In genomic region chr12:100234591-100235304, GRCh38 we compare ENCODE assay signal across 8 cellular contexts. TPM values are rescaled to one million over a fixed set of nuclear protein-coding genes. Genes with fewer than 3 reads are reported as not detected.
A peak's percentile ranks its signal among the peaks of the same experiment; 100 is the strongest.
DNase-seq lines count a peak whose midpoint lies in the region; ATAC-seq and TF ChIP-seq lines count a peak whose summit lies in the region.

No MANE protein-coding gene starts in this region.

- TF ChIP-seq CTCF in right lobe of liver (IDR thresholded peaks at IDR 0.05), result peak; percentile 75 to 83 (median 76)

- H3K36me3 ChIP-seq in right lobe of liver, result no peaks in the 10 kb centered on the region

- no peak overlapping the region for H3K4me3 ChIP-seq in right lobe of liver

- no peaks in the 10 kb centered on the region for H3K27me3 ChIP-seq in right lobe of liver

- no peak overlapping the region for H3K27ac ChIP-seq in right lobe of liver

- no peak overlapping the region for H3K27ac Mint-ChIP-seq in activated CD4-positive, alpha-beta T cell treated with anti-CD3 and anti-CD28 coated beads, Interleukin-2, amount 10 ng/mL, durations not matched to agents 24 days and 14 days

- no peaks in the 10 kb centered on the region for H3K36me3 Mint-ChIP-seq in activated CD4-positive, alpha-beta T cell treated with anti-CD3 and anti-CD28 coated beads, Interleukin-2, amount 10 ng/mL, durations not matched to agents 24 days and 14 days (ENCODE audit: low read depth)

- H3K4me3 Mint-ChIP-seq in activated CD4-positive, alpha-beta T cell treated with anti-CD3 and anti-CD28 coated beads, Interleukin-2, amount 10 ng/mL, durations not matched to agents 24 days and 14 days, result no peak overlapping the region

- intact Hi-C loops in activated CD4-positive, alpha-beta T cell treated with anti-CD3 and anti-CD28 coated beads, Interleukin-2, amount 10 ng/mL, durations not matched to agents 24 days and 14 days (cut with micrococcal nuclease), result loop anchor here (1.0 to 2.0 kb wide), 4 partner anchors 170 to 506 kb away; no protein-coding TSS in a partner anchor
- intact Hi-C loops in right lobe of liver (cut with DNase I), result no loop called here

- peak; percentile 67 for DNase-seq in activated CD4-positive, alpha-beta T cell treated with anti-CD3 and anti-CD28 coated beads, Interleukin-2, amount 10 ng/mL, durations not matched to agents 24 days and 14 days
- no peak for DNase-seq in activated CD4-positive, alpha-beta T cell treated with anti-CD3 and anti-CD28 coated beads for 48 hours
- DNase-seq in NCI-H446 (lab: John Stamatoyannopoulos, UW) (peak; percentile 10 to 69), cerebellum (ENCODE audit: low spot score) (peak; percentile 32), right lobe of liver (no peak), NCI-H187 treated with DMSO at 0.1 percent for 48 hours (lab: John Stamatoyannopoulos, UW) (no peak)

- H3K9me3 Mint-ChIP-seq in activated CD4-positive, alpha-beta T cell treated with anti-CD3 and anti-CD28 coated beads, Interleukin-2, amount 10 ng/mL, durations not matched to agents 24 days and 14 days, result no peaks in the 10 kb centered on the region

- WGBS in right lobe of liver (ENCODE audit: insufficient coverage, low coverage, low lambda C conversion rate, missing lambda C conversion rate), result 22% methylated on average over 7 of the region's 7 CpGs

- no peak for TF ChIP-seq POLR2A in right lobe of liver (IDR thresholded peaks at IDR 0.05)

- H3K27me3 Mint-ChIP-seq in activated CD4-positive, alpha-beta T cell treated with anti-CD3 and anti-CD28 coated beads, Interleukin-2, amount 10 ng/mL, durations not matched to agents 24 days and 14 days, result no peaks in the 10 kb centered on the region

- ATAC-seq in HG03103 (IDR thresholded peaks at IDR 0.05; ENCODE audit: low read depth, unreplicated experiment) (peak; percentile 69), right lobe of liver (peak; percentile 79 to 87 (median 82)), GM18520 (IDR thresholded peaks at IDR 0.05; ENCODE audit: unreplicated experiment) (no peak)

- no peaks in the 10 kb centered on the region for H3K9me3 ChIP-seq in right lobe of liver

- no peaks in the 10 kb centered on the region for H3K4me1 Mint-ChIP-seq in activated CD4-positive, alpha-beta T cell treated with anti-CD3 and anti-CD28 coated beads, Interleukin-2, amount 10 ng/mL, durations not matched to agents 24 days and 14 days

- H3K4me1 ChIP-seq in right lobe of liver, result peaks cover 0 to 13% (median 3%) of the 10 kb centered on the region in 4 donors

RNA-seq across cellular contexts. Expression of gene DEPDC4, which starts 32.1 kb away (rescaled TPM):
- 1.3 and 2.9 TPM in 2 replicates for total RNA-seq in activated CD4-positive, alpha-beta T cell treated with anti-CD3 and anti-CD28 coated beads, Interleukin-2, amount 10 ng/mL, durations not matched to agents 24 days and 14 days
- total RNA-seq in cerebellum (2.8 TPM), right lobe of liver (1 to 10 TPM in 4 of 6 experiments, under 1 TPM in 2; 0.37 to 2.0 (median 1.4) TPM)

RNA-seq across cellular contexts. Expression of gene SCYL2, which starts 32.2 kb away (rescaled TPM):
- 31.1 and 34.8 TPM in 2 replicates for total RNA-seq in activated CD4-positive, alpha-beta T cell treated with anti-CD3 and anti-CD28 coated beads, Interleukin-2, amount 10 ng/mL, durations not matched to agents 24 days and 14 days
- total RNA-seq in cerebellum, result 107 TPM
- total RNA-seq in right lobe of liver, result 10 to 100 TPM; 17.9 to 34.1 (median 28.0) TPM

RNA-seq across cellular contexts. Expression of gene ACTR6, which starts 34.1 kb away (rescaled TPM):
- total RNA-seq in activated CD4-positive, alpha-beta T cell treated with anti-CD3 and anti-CD28 coated beads, Interleukin-2, amount 10 ng/mL, durations not matched to agents 24 days and 14 days, result 33.7 and 37.4 TPM in 2 replicates
- 30.1 TPM for total RNA-seq in cerebellum
- total RNA-seq in right lobe of liver, result 10 to 100 TPM in 4 of 6 experiments, 1 to 10 TPM in 2; 5.7 to 16.0 (median 13.1) TPM

Comparison
In these comparisons a context has a peak if more than half of its experiments do, and no peak if none do; other contexts are left out.
1. DNase-seq: peak in activated CD4-positive, alpha-beta T cell treated with anti-CD3 and anti-CD28 coated beads, Interleukin-2, amount 10 ng/mL, durations not matched to agents 24 days and 14 days (single experiment), NCI-H446 (2 of 2) and cerebellum (single experiment); none in activated CD4-positive, alpha-beta T cell treated with anti-CD3 and anti-CD28 coated beads for 48 hours (single experiment), right lobe of liver (0 of 3) and NCI-H187 treated with DMSO at 0.1 percent for 48 hours (single experiment).